ENCODE assay signal across 1 cellular context in genomic region chr15:78763111-78763795, GRCh38.
TF ChIP-seq lines count a peak whose summit lies in the region.

No MANE protein-coding gene starts in this region.

TF ChIP-seq in H1, 55 proteins besides CTCF, POLR2A, EP300 and RAD21:
- TF ChIP-seq E2F6 (IDR thresholded peaks at IDR 0.05): no peak
- no peak for TF ChIP-seq ATF3 (IDR thresholded peaks at IDR 0.05; ENCODE audit: insufficient read depth, low read depth, low read length)
- TF ChIP-seq CEBPB (IDR thresholded peaks at IDR 0.05; ENCODE audit: low read depth, low read length): no peak
- TF ChIP-seq PHF8 (conservative IDR thresholded peaks at IDR 0.05; ENCODE audit: low read depth, low read length): no peak
- TF ChIP-seq CHD1 (IDR thresholded peaks at IDR 0.05; ENCODE audit: low read depth, low read length): no peak
- TF ChIP-seq NRF1 (IDR thresholded peaks at IDR 0.05; ENCODE audit: low read depth, low read length): no peak
- no peak for TF ChIP-seq ASH2L (IDR thresholded peaks at IDR 0.05; ENCODE audit: low read length)
- no peak for TF ChIP-seq CHD2 (IDR thresholded peaks at IDR 0.05; ENCODE audit: low read length)
- no peak for TF ChIP-seq RFX5 (IDR thresholded peaks at IDR 0.05; ENCODE audit: borderline replicate concordance, low read depth, low read length)
- TF ChIP-seq CTBP2 (IDR thresholded peaks at IDR 0.05; ENCODE audit: borderline replicate concordance, insufficient read depth, insufficient read length, low read length): no peak
- TF ChIP-seq CBX5 (IDR thresholded peaks at IDR 0.05; ENCODE audit: low read depth, low read length): no peak
- no peak for TF ChIP-seq TBP (IDR thresholded peaks at IDR 0.05; ENCODE audit: low read depth, low read length)
- TF ChIP-seq GTF2F1 (IDR thresholded peaks at IDR 0.05; ENCODE audit: borderline replicate concordance, low read depth, low read length): no peak
- TF ChIP-seq RBBP5 (IDR thresholded peaks at IDR 0.05; ENCODE audit: borderline replicate concordance, low read depth, low read length): no peak
- TF ChIP-seq SP4 (IDR thresholded peaks at IDR 0.05; ENCODE audit: low read length): no peak
- no peak for TF ChIP-seq EZH2 (IDR thresholded peaks at IDR 0.05; ENCODE audit: low read depth, low read length, severe bottlenecking)
- no peak for TF ChIP-seq BCL11A (IDR thresholded peaks at IDR 0.05; ENCODE audit: low read depth in 2 of 2, low read length in 2 of 2)
- no peak for TF ChIP-seq RNF2 (IDR thresholded peaks at IDR 0.05; ENCODE audit: borderline replicate concordance, low read depth, low read length, missing control alignments, poor library complexity, severe bottlenecking)
- no peak for TF ChIP-seq ATF2 (IDR thresholded peaks at IDR 0.05; ENCODE audit: low read length)
TF ChIP-seq in H1: peak in this region for 0.
